13 cellular contexts compared by ENCODE assay signal in the genomic region with DNA sequence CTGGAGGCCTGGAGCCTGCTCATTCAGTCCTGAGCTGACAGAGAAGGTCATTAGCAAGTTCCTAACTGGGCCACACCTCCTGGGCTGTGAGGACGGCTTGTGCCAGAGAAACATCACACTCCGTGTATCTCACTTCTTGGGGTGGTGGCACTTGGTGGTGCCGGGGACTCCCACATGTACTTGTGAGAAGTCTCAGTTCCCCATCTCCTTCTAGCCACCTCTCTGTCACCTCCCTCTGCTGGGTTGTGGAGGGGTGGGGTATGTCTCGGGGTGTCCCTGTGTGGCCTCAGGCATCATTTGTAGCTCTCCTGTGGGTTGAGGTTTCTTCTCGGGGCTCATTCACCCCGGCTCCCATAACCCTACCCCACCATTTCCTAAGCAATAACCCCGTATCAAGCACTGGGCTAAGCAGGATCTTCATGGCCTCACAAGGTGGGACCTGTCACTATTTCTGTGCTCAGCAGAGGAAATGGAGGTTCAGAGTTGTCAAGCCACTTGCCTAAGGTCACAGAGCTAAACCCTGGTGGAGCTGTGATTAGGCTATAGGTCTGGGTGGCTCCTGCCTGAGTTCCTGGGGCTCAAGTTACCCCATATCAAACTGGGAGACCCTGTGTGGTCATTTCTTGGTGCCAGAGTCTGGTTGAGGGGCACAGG.
DNase-seq lines count a peak whose midpoint lies in the region; ATAC-seq and TF ChIP-seq lines count a peak whose summit lies in the region.
"Had no signal": no experiment of that assay in that cellular context is flagged by ENCODE, and none has a peak within 500 bp of the region (broad histone marks: within the 10 kb centered on the region; RNA-seq: fewer than 3 reads in every experiment).

No MANE protein-coding gene starts in this region.

- no peaks in the 10 kb centered on the region for H3K79me2 ChIP-seq in Karpas-422 (ENCODE audit: low read length)
- H3K79me2 ChIP-seq: parathyroid adenoma had no signal

- no peak overlapping the region for H3K4me2 ChIP-seq in Karpas-422 (ENCODE audit: low read depth, low read length, poor library complexity, severe bottlenecking)

- peak; percentile 67 for DNase-seq in GM12864 (ENCODE audit: low read depth)
- DNase-seq in T-cell = peak in 21 of 34 experiments; percentile 4 to 59 (median 15)
- DNase-seq in Karpas-422 = no peak
- DNase-seq in NCI-H446 treated with DMSO at 0.1 percent for 48 hours (lab: John Stamatoyannopoulos, UW) = no peak
- DNase-seq in NCI-H1436 treated with DMSO at 0.1 percent for 48 hours (lab: John Stamatoyannopoulos, UW) = no peak
- no peak for DNase-seq in right cardiac atrium
- DNase-seq: activated CD4-positive, alpha-beta T cell treated with anti-CD3 and anti-CD28 coated beads, Interleukin-2, amount 50 U/mL, for 1 hour; NCI-H187; Peyer's patch had no signal

- H3K36me3 Mint-ChIP-seq in T-cell = no peaks in the 10 kb centered on the region

- H4K20me1 ChIP-seq in Karpas-422 (ENCODE audit: insufficient read depth, low read depth, low read length) = no peaks in the 10 kb centered on the region

- no peaks in the 10 kb centered on the region for H3K9me2 ChIP-seq in Karpas-422 (replicated peaks; ENCODE audit: insufficient read depth, low read length)

- CTCF ChIA-PET in T-cell (lab: Charles Lee) = interaction anchor here in 1 of 2 donors (0.7 kb wide), 1 partner anchor 252 kb away, joined by 4 read pairs; no protein-coding TSS in a partner anchor

- H3K9me3 Mint-ChIP-seq in T-cell = no peaks in the 10 kb centered on the region

- H3K27me3 ChIP-seq in Karpas-422 (ENCODE audit: low read length) (no peaks in the 10 kb centered on the region), right cardiac atrium (ENCODE audit: control insufficient read depth, insufficient read depth) (no peaks in the 10 kb centered on the region)
- H3K27me3 ChIP-seq: Peyer's patch had no signal

- POLR2A ChIA-PET in T-cell (lab: Charles Lee) = no interaction called here

- H3K4me1 ChIP-seq in Karpas-422 (ENCODE audit: low read length) (no peaks in the 10 kb centered on the region), right cardiac atrium (ENCODE audit: control insufficient read depth, insufficient read depth, low read length) (no peaks in the 10 kb centered on the region)
- H3K4me1 ChIP-seq: parathyroid adenoma had no signal

- intact Hi-C loops in right cardiac atrium (cut with DNase I) = loop anchor here in 2 of 4 donors (5.0 to 10.0 kb wide), 2 partner anchors 307 to 309 kb away; no protein-coding TSS in a partner anchor

- ATAC-seq in GM19397 (IDR thresholded peaks at IDR 0.05; ENCODE audit: unreplicated experiment) (peak; percentile 58), HG02884 (IDR thresholded peaks at IDR 0.05; ENCODE audit: unreplicated experiment) (peak; percentile 85), T-cell (replicated peaks in 1 of 4) (peak in 2 of 4 experiments; percentile 10 to 52), right cardiac atrium (no peak)

- no peak overlapping the region for H3K4me3 Mint-ChIP-seq in T-cell

- H3K27ac ChIP-seq in Karpas-422 (ENCODE audit: low read length) = no peak overlapping the region
- H3K27ac ChIP-seq in right cardiac atrium (ENCODE audit: low read length) = no peak overlapping the region
- H3K27ac ChIP-seq: epithelial cell of prostate, parathyroid adenoma, Peyer's patch had no signal

- H3K9me3 ChIP-seq in Karpas-422 (ENCODE audit: low read length) = no peaks in the 10 kb centered on the region
- no peaks in the 10 kb centered on the region for H3K9me3 ChIP-seq in right cardiac atrium (ENCODE audit: control insufficient read depth, low read length)
- H3K9me3 ChIP-seq: Peyer's patch had no signal

- H3K4me1 Mint-ChIP-seq in T-cell = peaks cover 5 to 23% (median 22%) of the 10 kb centered on the region in 3 donors

- H2AFZ ChIP-seq in Karpas-422 (ENCODE audit: low read length) = no peak overlapping the region
- H2AFZ ChIP-seq: parathyroid adenoma had no signal

- WGBS in right cardiac atrium = 83% methylated on average over 7 of the region's 7 CpGs

- H3K36me3 ChIP-seq in Karpas-422 (ENCODE audit: insufficient read depth, low read length) = no peaks in the 10 kb centered on the region
- H3K36me3 ChIP-seq: Peyer's patch had no signal

- no peak overlapping the region for H3K27ac Mint-ChIP-seq in T-cell

- H3K4me3 ChIP-seq in GM12864 (ENCODE audit: low read depth, low read length) (no peak overlapping the region), Karpas-422 (ENCODE audit: low read length) (no peak overlapping the region), right cardiac atrium (ENCODE audit: low read length) (no peak overlapping the region)
- H3K4me3 ChIP-seq: Peyer's patch had no signal

- TF ChIP-seq CTCF in GM12864 (IDR thresholded peaks at IDR 0.05; ENCODE audit: low read depth, low read length, missing control alignments) = no peak

- peaks cover 5 to 24% of the 10 kb centered on the region in 2 donors for H3K27me3 Mint-ChIP-seq in T-cell

- H3K9ac ChIP-seq in Karpas-422 (ENCODE audit: low read length) = no peak overlapping the region
- H3K9ac ChIP-seq: parathyroid adenoma had no signal

Comparison
In these comparisons a context has a peak if more than half of its experiments do, and no peak if none do; other contexts are left out.
1. DNase-seq: peak in GM12864 (single experiment) and T-cell (21 of 34); none in Karpas-422 (single experiment), NCI-H446 treated with DMSO at 0.1 percent for 48 hours (single experiment), NCI-H1436 treated with DMSO at 0.1 percent for 48 hours (single experiment) and right cardiac atrium (0 of 3).
2. ATAC-seq: peak in GM19397 (single experiment) and HG02884 (single experiment); none in right cardiac atrium (0 of 2).